13 cellular contexts compared by ENCODE assay signal in genomic region chr2:96801464-96802280, GRCh38. TPM values are rescaled to one million over a fixed set of nuclear protein-coding genes. Genes with fewer than 3 reads are reported as not detected.
DNase-seq lines count a peak whose midpoint lies in the region; ATAC-seq and TF ChIP-seq lines count a peak whose summit lies in the region.
"Had no signal": no experiment of that assay in that cellular context is flagged by ENCODE, and none has a peak within 500 bp of the region (broad histone marks: within the 10 kb centered on the region; RNA-seq: fewer than 3 reads in every experiment).

No MANE protein-coding gene starts in this region.

- peaks cover 32% of the 10 kb centered on the region for H3K4me1 ChIP-seq in CD4-positive, alpha-beta memory T cell (ENCODE audit: insufficient read depth, low read length)
- H3K4me1 ChIP-seq in GM23338 (ENCODE audit: insufficient read depth) (no peaks in the 10 kb centered on the region), lower lobe of right lung (peaks cover 12% of the 10 kb centered on the region), suprapubic skin (peaks cover 3% of the 10 kb centered on the region)

- no peaks in the 10 kb centered on the region for H3K9me2 ChIP-seq in GM23338 (ENCODE audit: insufficient read depth)

- intact Hi-C loops in CD4-positive, alpha-beta memory T cell (cut with micrococcal nuclease): loop anchor here (1.0 to 10.0 kb wide), 5 partner anchors 15 to 397 kb away; partner anchors contain the start of genes CNNM3, CNNM4 and KANSL3
- intact Hi-C loops in lower lobe of right lung (cut with DNase I): no loop called here

- H3K27ac ChIP-seq in CD4-positive, alpha-beta memory T cell (ENCODE audit: low read depth, low read length): peak overlapping the region; percentile 18
- H3K27ac ChIP-seq in GM23338 (ENCODE audit: low read depth): peak overlapping the region; percentile 72; the same call in 1 of the 2 replicates
- H3K27ac ChIP-seq in VCaP: peak overlapping the region; percentile 57; the same call in 1 of the 2 replicates
- H3K27ac ChIP-seq in lower lobe of right lung: no peak overlapping the region
- no peak overlapping the region for H3K27ac ChIP-seq in suprapubic skin

- TF ChIP-seq POLR2A in suprapubic skin (IDR thresholded peaks at IDR 0.05): no peak

- H3K4me3 ChIP-seq in CD4-positive, alpha-beta memory T cell (ENCODE audit: low read length in 2 of 2): no peak overlapping the region
- H3K4me3 ChIP-seq in GM23338: no peak overlapping the region
- no peak overlapping the region for H3K4me3 ChIP-seq in lower lobe of right lung
- no peak overlapping the region for H3K4me3 ChIP-seq in suprapubic skin
- H3K4me3 ChIP-seq: tibial nerve had no signal

- ATAC-seq in GM23338 (no peak), lower lobe of right lung (no peak), HG02642 (IDR thresholded peaks at IDR 0.05; ENCODE audit: poor library complexity, unreplicated experiment) (no peak)

- H3K27me3 Mint-ChIP-seq in CD4-positive, alpha-beta memory T cell: no peaks in the 10 kb centered on the region
- H3K27me3 Mint-ChIP-seq in GM23338 (ENCODE audit: insufficient read depth, low read depth, poor library complexity): peaks cover 5% of the 10 kb centered on the region
- H3K27me3 Mint-ChIP-seq: activated CD4-positive, alpha-beta T cell treated with anti-CD3 and anti-CD28 coated beads, Interleukin-2, amount 10 ng/mL, durations not matched to agents 7 days and 5 days; stimulated activated naive CD8-positive, alpha-beta T cell treated with anti-CD3 and anti-CD28 coated beads, Interleukin-15, Interleukin-2, amounts not matched to agents 100 ng/mL and 50 ng/mL, for 24 hours had no signal

- H3K9me3 ChIP-seq in CD4-positive, alpha-beta memory T cell (ENCODE audit: control insufficient read depth in 1 of 2, low read length in 2 of 2): no peaks in the 10 kb centered on the region
- H3K9me3 ChIP-seq in lower lobe of right lung (no peaks in the 10 kb centered on the region), suprapubic skin (no peaks in the 10 kb centered on the region)
- H3K9me3 ChIP-seq: tibial nerve had no signal

- CTCF ChIA-PET in CD4-positive, alpha-beta memory T cell (lab: Charles Lee; ENCODE audit: partially characterized antibody): interaction anchor here (0.8 to 3.8 kb wide), 16 partner anchors 8 to 199 kb away, joined by 3 to 39 read pairs (median 5); partner anchors contain the start of genes CNNM3 and CNNM4

- no peak for TF ChIP-seq EP300 in suprapubic skin (IDR thresholded peaks at IDR 0.05)

- H3K27ac Mint-ChIP-seq in CD4-positive, alpha-beta memory T cell: no peak overlapping the region
- H3K27ac Mint-ChIP-seq in GM23338: no peak overlapping the region
- H3K27ac Mint-ChIP-seq: activated CD4-positive, alpha-beta T cell treated with anti-CD3 and anti-CD28 coated beads, Interleukin-2, amount 10 ng/mL, durations not matched to agents 7 days and 5 days; stimulated activated naive CD8-positive, alpha-beta T cell treated with anti-CD3 and anti-CD28 coated beads, Interleukin-15, Interleukin-2, amounts not matched to agents 100 ng/mL and 50 ng/mL, for 24 hours had no signal

- no peak overlapping the region for H2AFZ ChIP-seq in GM23338

- H3K4me3 Mint-ChIP-seq in CD4-positive, alpha-beta memory T cell: no peak overlapping the region
- no peak overlapping the region for H3K4me3 Mint-ChIP-seq in GM23338
- H3K4me3 Mint-ChIP-seq: activated CD4-positive, alpha-beta T cell treated with anti-CD3 and anti-CD28 coated beads, Interleukin-2, amount 10 ng/mL, durations not matched to agents 7 days and 5 days; stimulated activated naive CD8-positive, alpha-beta T cell treated with anti-CD3 and anti-CD28 coated beads, Interleukin-15, Interleukin-2, amounts not matched to agents 100 ng/mL and 50 ng/mL, for 24 hours had no signal

- H3K4me2 ChIP-seq in GM23338: no peak overlapping the region

- WGBS in suprapubic skin: 93% methylated on average over 4 of the region's 4 CpGs

- no peaks in the 10 kb centered on the region for H3K79me2 ChIP-seq in GM23338 (replicated peaks; ENCODE audit: insufficient read depth)

- DNase-seq in CD4-positive, alpha-beta memory T cell: no peak
- DNase-seq in GM23338 (ENCODE audit: low spot score) (no peak), lower lobe of right lung (peak; percentile 2), suprapubic skin (ENCODE audit: low spot score in 2 of 2) (no peak)
- no peak for DNase-seq in activated CD4-positive, alpha-beta T cell treated with anti-CD3 and anti-CD28 coated beads for 4 hours
- DNase-seq: MV-4-11, NCI-H187 treated with DMSO at 0.1 percent for 48 hours, NCI-H226 had no signal

- H3K36me3 ChIP-seq in CD4-positive, alpha-beta memory T cell (ENCODE audit: insufficient read depth, low read length): no peaks in the 10 kb centered on the region
- no peaks in the 10 kb centered on the region for H3K36me3 ChIP-seq in GM23338 (ENCODE audit: insufficient read depth)
- peaks cover 41% of the 10 kb centered on the region for H3K36me3 ChIP-seq in lower lobe of right lung
- H3K36me3 ChIP-seq in suprapubic skin: peaks cover 38% of the 10 kb centered on the region

- peaks cover 11 to 20% of the 10 kb centered on the region in 2 donors for H3K36me3 Mint-ChIP-seq in CD4-positive, alpha-beta memory T cell
- peaks cover 9% of the 10 kb centered on the region; the same call in 2 of the 3 replicates for H3K36me3 Mint-ChIP-seq in GM23338 (ENCODE audit: low read depth)

- no peaks in the 10 kb centered on the region for H4K20me1 ChIP-seq in GM23338 (replicated peaks; ENCODE audit: insufficient read depth)

- H3K4me1 Mint-ChIP-seq in CD4-positive, alpha-beta memory T cell: peaks cover 7 to 12% (median 9%) of the 10 kb centered on the region in 4 donors
- H3K4me1 Mint-ChIP-seq in GM23338: no peaks in the 10 kb centered on the region

- H3K9me3 Mint-ChIP-seq in CD4-positive, alpha-beta memory T cell: peaks cover 0 to 5% (median 0%) of the 10 kb centered on the region in 8 donors
- H3K9me3 Mint-ChIP-seq in GM23338: peaks cover 6% of the 10 kb centered on the region; the same call in 1 of the 3 replicates
- H3K9me3 Mint-ChIP-seq: activated CD4-positive, alpha-beta T cell treated with anti-CD3 and anti-CD28 coated beads, Interleukin-2, amount 10 ng/mL, durations not matched to agents 7 days and 5 days; stimulated activated naive CD8-positive, alpha-beta T cell treated with anti-CD3 and anti-CD28 coated beads, Interleukin-15, Interleukin-2, amounts not matched to agents 100 ng/mL and 50 ng/mL, for 24 hours had no signal

- POLR2A ChIA-PET in CD4-positive, alpha-beta memory T cell (lab: Charles Lee; ENCODE audit: partially characterized antibody): interaction anchor here (0.8 to 6.4 kb wide), 6 partner anchors 14 to 263 kb away, joined by 3 to 104 read pairs (median 7); partner anchors contain the start of genes ANKRD39 and CNNM3

- H3F3A ChIP-seq in GM23338 (replicated peaks; ENCODE audit: low read depth): no peaks in the 10 kb centered on the region; the same call in 1 of the 2 replicates

- no peak for TF ChIP-seq CTCF in GM23338 (conservative IDR thresholded peaks at IDR 0.05; ENCODE audit: low read depth in 2 of 2)
- TF ChIP-seq CTCF in VCaP (conservative IDR thresholded peaks at IDR 0.05): no peak
- no peak for TF ChIP-seq CTCF in lower lobe of right lung (IDR thresholded peaks at IDR 0.05)
- no peak for TF ChIP-seq CTCF in suprapubic skin (IDR thresholded peaks at IDR 0.05)

- H3K27me3 ChIP-seq in CD4-positive, alpha-beta memory T cell (ENCODE audit: insufficient read depth, low read length): no peaks in the 10 kb centered on the region
- H3K27me3 ChIP-seq in GM23338 (ENCODE audit: insufficient read depth) (no peaks in the 10 kb centered on the region), lower lobe of right lung (ENCODE audit: low read depth) (no peaks in the 10 kb centered on the region), suprapubic skin (no peaks in the 10 kb centered on the region)
- H3K27me3 ChIP-seq: tibial nerve had no signal

TF ChIP-seq in GM23338, 12 proteins besides CTCF, POLR2A, EP300 and RAD21 (continues in another document):
- TF ChIP-seq POLR2AphosphoS5 (IDR thresholded peaks at IDR 0.05; ENCODE audit: low read depth) (no peak), STAT1 (IDR thresholded peaks at IDR 0.05; ENCODE audit: unreplicated experiment) (no peak), ETS1 (IDR thresholded peaks at IDR 0.05) (no peak)

RNA-seq across cellular contexts. Expression of gene CNNM3, which starts 14.4 kb away (rescaled TPM):
- total RNA-seq in CD4-positive, alpha-beta memory T cell: 10 to 100 TPM; 55.1 to 57.4 TPM
- 10 to 100 TPM in 1 of 2 donors, 1 to 10 TPM in 1; 3.7 to 13.2 TPM for polyA plus RNA-seq in CD4-positive, alpha-beta memory T cell
- total RNA-seq in GM23338 (2014; rRNA removed; shearing (Covaris generic)): 22.8 and 25.7 TPM in 2 replicates
- 5.3 and 7.7 TPM in 2 replicates for polyA plus RNA-seq in GM23338 (2016; fragmentation: Nextera tagmentation; extraction: Ambion mirVana)
- total RNA-seq in lower lobe of right lung (29.0 TPM), suprapubic skin (10 to 100 TPM; 12.6 to 28.3 (median 16.5) TPM)

RNA-seq across cellular contexts. Expression of gene CNNM4, which starts 41.0 kb away (rescaled TPM):
- 1 to 10 TPM; 6.7 to 7.2 TPM for total RNA-seq in CD4-positive, alpha-beta memory T cell
- 1 to 10 TPM in 1 of 2 donors, under 1 TPM in 1; 0.94 to 5.3 TPM for polyA plus RNA-seq in CD4-positive, alpha-beta memory T cell
- total RNA-seq in GM23338 (2014; rRNA removed; shearing (Covaris generic)): 6.7 and 12.9 TPM in 2 replicates
- 2.5 and 2.9 TPM in 2 replicates for polyA plus RNA-seq in GM23338 (2016; fragmentation: Nextera tagmentation; extraction: Ambion mirVana)
- total RNA-seq in lower lobe of right lung: 15.7 TPM
- 10 to 100 TPM; 14.9 to 18.9 (median 16.3) TPM for total RNA-seq in suprapubic skin

RNA-seq across cellular contexts. Expression of gene ANKRD23, which starts 42.1 kb away (rescaled TPM):
- 10 to 100 TPM; 19.4 to 19.7 TPM for total RNA-seq in CD4-positive, alpha-beta memory T cell
- polyA plus RNA-seq in CD4-positive, alpha-beta memory T cell: 1 to 10 TPM in 1 of 2 donors, not detected in 1; 1.5 TPM
- total RNA-seq in GM23338 (2014; rRNA removed; shearing (Covaris generic)): 4.0 and 6.5 TPM in 2 replicates
- 2.9 and 5.0 TPM in 2 replicates for polyA plus RNA-seq in GM23338 (2016; fragmentation: Nextera tagmentation; extraction: Ambion mirVana)
- total RNA-seq in lower lobe of right lung (3.5 TPM), suprapubic skin (10 to 100 TPM in 1 of 4 donors, 1 to 10 TPM in 3; 6.1 to 22.3 (median 7.2) TPM)

RNA-seq across cellular contexts. Expression of gene ANKRD39, which starts 56.1 kb away (rescaled TPM):
- total RNA-seq in CD4-positive, alpha-beta memory T cell: 10 to 100 TPM; 24.4 to 24.5 TPM
- 10 to 100 TPM; 18.7 to 42.5 TPM for polyA plus RNA-seq in CD4-positive, alpha-beta memory T cell
- total RNA-seq in GM23338 (2014; rRNA removed; shearing (Covaris generic)): 17.5 and 18.3 TPM in 2 replicates
- polyA plus RNA-seq in GM23338 (2016; fragmentation: Nextera tagmentation; extraction: Ambion mirVana): 32.0 and 33.8 TPM in 2 replicates
- total RNA-seq in lower lobe of right lung (9.4 TPM), suprapubic skin (10 to 100 TPM; 16.1 to 22.1 (median 20.6) TPM)

Comparison
In these comparisons a context has a peak if more than half of its experiments do, and no peak if none do; other contexts are left out.
1. H3K27ac ChIP-seq: peak in CD4-positive, alpha-beta memory T cell (single experiment), GM23338 (single experiment) and VCaP (single experiment); none in lower lobe of right lung (single experiment) and suprapubic skin (single experiment).